ENCODE assay signal across 22 cellular contexts in the genomic region with DNA sequence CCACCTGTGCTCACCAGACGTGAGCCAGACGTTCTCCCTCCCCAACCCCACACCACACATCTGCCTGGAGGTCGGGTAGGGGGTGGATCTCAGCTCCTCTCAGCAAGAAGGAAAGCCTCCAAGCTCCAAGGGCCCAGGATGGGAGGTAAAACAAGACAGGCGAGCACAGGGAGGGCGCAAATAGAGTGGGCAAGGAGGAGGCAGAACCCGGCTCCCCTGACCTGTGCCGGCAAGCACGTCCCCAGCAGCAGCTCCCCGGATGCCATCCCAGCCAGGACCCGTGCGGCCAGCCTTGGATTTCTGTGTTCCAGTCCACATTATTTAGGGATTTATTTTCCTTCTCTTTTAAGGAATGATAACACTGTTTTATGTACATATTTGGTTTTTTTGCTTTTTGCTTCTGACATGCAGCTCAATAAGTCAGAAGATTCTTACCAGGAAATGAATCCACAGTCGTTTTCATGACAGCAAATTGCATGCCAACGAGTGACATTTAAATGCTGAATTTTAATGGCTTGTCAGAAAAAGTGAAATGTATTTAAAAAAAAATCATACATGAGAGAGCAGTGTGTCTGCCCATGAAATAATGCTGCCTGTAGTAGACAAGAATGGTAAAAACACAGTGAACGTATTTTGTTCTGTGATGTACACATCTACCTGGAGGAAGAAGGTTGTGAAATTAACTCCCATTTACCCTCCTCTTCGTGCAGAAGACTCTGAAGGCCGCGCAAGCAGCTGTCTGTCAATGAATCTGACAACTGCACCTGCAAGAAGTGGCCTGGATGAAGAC.
"Had no signal": no experiment of that assay in that cellular context is flagged by ENCODE, and none has a peak within 500 bp of the region (broad histone marks: within the 10 kb centered on the region; RNA-seq: fewer than 3 reads in every experiment).

No MANE protein-coding gene starts in this region.

- H3K4me3 ChIP-seq: colonic mucosa, esophagus squamous epithelium, gastroesophageal sphincter, left ventricle myocardium inferior, ovary, uterus had no signal

- H3K27ac Mint-ChIP-seq: immature natural killer cell; naive thymus-derived CD4-positive, alpha-beta T cell; nephron progenitor cell; progenitor cell of endocrine pancreas; type B pancreatic cell had no signal

- DNase-seq: colonic mucosa; effector memory CD4-positive, alpha-beta T cell; esophagus squamous epithelium; foreskin fibroblast; glutamatergic neuron; immature natural killer cell; kidney; left cardiac atrium; left ventricle myocardium inferior; mesendoderm; naive thymus-derived CD4-positive, alpha-beta T cell; nephron progenitor cell; ovary; right cardiac atrium; small intestine; stimulated activated CD4-positive, alpha-beta T cell treated with anti-CD3 and anti-CD28 coated beads, Interleukin-12 subunit alpha, Interleukin-12 subunit beta, amount 100 ng/mL, for 4 hours; stimulated activated naive CD4-positive, alpha-beta T cell treated with Interleukin-2 at 50 U/mL for 16 hours; uterus had no signal

- H3K4me3 Mint-ChIP-seq: immature natural killer cell; naive thymus-derived CD4-positive, alpha-beta T cell; nephron progenitor cell had no signal

- H3K27ac ChIP-seq: colonic mucosa, epithelial cell of prostate, esophagus squamous epithelium, gastroesophageal sphincter, left ventricle myocardium inferior, ovary, uterus had no signal

- H3K9me3 ChIP-seq: colonic mucosa, ovary, uterus had no signal

- H3K27me3 Mint-ChIP-seq: progenitor cell of endocrine pancreas, type B pancreatic cell had no signal

- H3K36me3 ChIP-seq: colonic mucosa, esophagus squamous epithelium, gastroesophageal sphincter, left ventricle myocardium inferior, ovary, uterus had no signal

- ATAC-seq: gastroesophageal sphincter; left cardiac atrium; naive thymus-derived CD4-positive, alpha-beta T cell; right cardiac atrium had no signal

- H3K4me1 ChIP-seq: colonic mucosa, esophagus squamous epithelium, gastroesophageal sphincter, left ventricle myocardium inferior, uterus had no signal

- H3K4me1 Mint-ChIP-seq: naive thymus-derived CD4-positive, alpha-beta T cell; nephron progenitor cell had no signal

- H3K27me3 ChIP-seq: colonic mucosa, esophagus squamous epithelium, ovary, uterus had no signal
